In the genomic region with DNA sequence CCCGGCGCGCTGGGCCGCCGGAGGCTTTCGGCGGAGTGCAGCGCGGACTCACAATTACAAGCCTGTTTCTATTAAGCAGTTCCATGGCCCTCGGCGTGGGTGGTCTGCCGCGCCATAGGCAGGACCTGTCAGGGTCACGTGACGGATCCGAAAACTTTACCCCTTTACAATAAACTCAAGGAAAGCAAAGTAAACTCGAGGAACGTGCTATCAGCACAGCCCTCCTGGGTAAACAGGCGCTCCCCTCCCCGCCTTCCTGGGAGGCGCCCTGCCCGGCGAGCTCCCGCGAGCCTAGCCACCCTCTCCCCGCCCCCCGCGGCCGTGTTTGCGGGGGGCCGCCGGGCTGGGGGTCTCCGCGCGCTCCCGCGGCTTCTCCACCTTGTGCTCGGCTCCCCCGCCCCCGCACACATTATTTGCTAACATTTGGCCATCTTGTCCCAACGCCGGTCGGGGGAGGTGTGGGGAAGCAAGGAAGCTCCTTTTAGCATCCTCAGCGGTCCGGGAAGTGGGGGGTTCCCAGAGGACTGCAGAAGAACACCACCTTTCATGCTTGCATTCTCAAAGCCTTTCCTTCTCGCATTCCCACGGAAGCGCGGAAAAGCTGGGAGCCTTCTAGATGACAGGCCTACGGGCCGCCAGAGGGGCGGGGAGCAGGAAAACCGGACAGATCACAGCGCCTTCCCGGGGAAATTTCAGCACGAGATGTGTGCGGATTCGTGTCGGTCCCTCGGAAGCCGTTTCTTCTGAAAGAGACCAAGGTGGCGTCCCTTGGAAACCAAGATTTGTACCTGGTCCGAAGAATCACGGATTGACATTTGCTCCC, we compare ENCODE assay signal across 8 cellular contexts. TPM values are rescaled to one million over a fixed set of nuclear protein-coding genes. Genes with fewer than 3 reads are reported as not detected.
DNase-seq lines count a peak whose midpoint lies in the region; ATAC-seq, FAIRE-seq and TF ChIP-seq lines count a peak whose summit lies in the region.

A gene (minus strand): TSS at position 236 of the 823 bp plus-strand sequence.

- WGBS in prostate gland: 2% methylated on average over 64 of the region's 64 CpGs

- H3K9ac ChIP-seq in astrocyte (ENCODE audit: low read length): peak within 1 kb of the TSS; percentile 67

- peak within 1 kb of the TSS; percentile 19 for H3K4me3 ChIP-seq in GM12865 (ENCODE audit: low read depth, low read length)
- H3K4me3 ChIP-seq in Peyer's patch: peak within 1 kb of the TSS; percentile 38 to 83 (median 58)
- peak within 1 kb of the TSS; percentile 67 for H3K4me3 ChIP-seq in astrocyte (ENCODE audit: insufficient read depth, low read depth, low read length)
- peak within 1 kb of the TSS; percentile 52 to 56 for H3K4me3 ChIP-seq in prostate gland

- H3K27me3 ChIP-seq in Peyer's patch: no peaks in the 10 kb centered on the region
- peaks cover 30% of the 10 kb centered on the region for H3K27me3 ChIP-seq in astrocyte (ENCODE audit: insufficient read depth, low read length)
- H3K27me3 ChIP-seq in prostate gland (replicated peaks; ENCODE audit: insufficient read depth): no peaks in the 10 kb centered on the region

- peak within 1 kb of the TSS; percentile 99 for H3K4me2 ChIP-seq in astrocyte (ENCODE audit: low read length)

- H3K4me3 Mint-ChIP-seq in astrocyte (ENCODE audit: unreplicated experiment): peak within 1 kb of the TSS; percentile 94

- no peak for DNase-seq in GM12865 (ENCODE audit: low read depth)
- DNase-seq in Peyer's patch: peak; percentile 20 to 77 (median 67)
- peak; percentile 33 for DNase-seq in astrocyte (ENCODE audit: low read depth)
- DNase-seq in hippocampal formation (lab: John Stamatoyannopoulos, UW): peak; percentile 13 to 28
- DNase-seq in prostate gland (ENCODE audit: low spot score): peak; percentile 69
- no peak for DNase-seq in NCI-H2029 treated with DMSO at 0.1 percent for 48 hours (lab: John Stamatoyannopoulos, UW)

- H3K9me3 ChIP-seq in Peyer's patch (peaks cover 0 to 7% (median 0%) of the 10 kb centered on the region in 4 donors), astrocyte (ENCODE audit: insufficient read depth, low read depth, low read length) (peaks cover 3% of the 10 kb centered on the region), prostate gland (no peaks in the 10 kb centered on the region)

- peak within 1 kb of the TSS; percentile 63 for H3K27ac Mint-ChIP-seq in astrocyte (ENCODE audit: unreplicated experiment)

- no peaks in the 10 kb centered on the region for H3K79me2 ChIP-seq in astrocyte (ENCODE audit: insufficient read depth, low read length)

- ATAC-seq in HG02973 (IDR thresholded peaks at IDR 0.05; ENCODE audit: unreplicated experiment) (no peak), GM21825 (IDR thresholded peaks at IDR 0.05; ENCODE audit: unreplicated experiment) (no peak)

- intact Hi-C loops in prostate gland (cut with DNase I): loop anchor here (5.0 kb wide), 1 partner anchor 700 kb away; no protein-coding TSS in a partner anchor

- no peak for TF ChIP-seq POLR2A in Peyer's patch (IDR thresholded peaks at IDR 0.05)
- TF ChIP-seq POLR2A in prostate gland (IDR thresholded peaks at IDR 0.05): no peak

- TF ChIP-seq CTCF in GM12865 (IDR thresholded peaks at IDR 0.05; ENCODE audit: insufficient read depth, low read depth, low read length, missing control alignments) (no peak), Peyer's patch (IDR thresholded peaks at IDR 0.05) (no peak), astrocyte (IDR thresholded peaks at IDR 0.05; ENCODE audit: insufficient read depth, low read depth, low read length) (no peak), prostate gland (IDR thresholded peaks at IDR 0.05) (no peak)

- peaks cover 9% of the 10 kb centered on the region for H3K9me3 Mint-ChIP-seq in astrocyte (ENCODE audit: unreplicated experiment)

- peaks cover 4% of the 10 kb centered on the region for H3K36me3 Mint-ChIP-seq in astrocyte (ENCODE audit: low read depth, unreplicated experiment)

- H3K27me3 Mint-ChIP-seq in astrocyte (ENCODE audit: low read depth, unreplicated experiment): peaks cover 45% of the 10 kb centered on the region

- H3K4me1 ChIP-seq in Peyer's patch (peaks cover 0 to 20% (median 3%) of the 10 kb centered on the region in 4 donors), astrocyte (ENCODE audit: insufficient read depth, low read length) (peaks cover 22% of the 10 kb centered on the region), prostate gland (replicated peaks) (no peaks in the 10 kb centered on the region)

- no peak for FAIRE-seq in astrocyte (lab: Jason Lieb, UNC)

- H2AFZ ChIP-seq in astrocyte (ENCODE audit: low read depth, low read length): peak within 1 kb of the TSS; percentile 90

- H4K20me1 ChIP-seq in astrocyte (ENCODE audit: insufficient read depth, low read length): no peaks in the 10 kb centered on the region

- no peaks in the 10 kb centered on the region for H3K36me3 ChIP-seq in Peyer's patch
- no peaks in the 10 kb centered on the region for H3K36me3 ChIP-seq in astrocyte (ENCODE audit: insufficient read depth, low read length)
- no peaks in the 10 kb centered on the region for H3K36me3 ChIP-seq in prostate gland

- peaks cover 14% of the 10 kb centered on the region for H3K4me1 Mint-ChIP-seq in astrocyte (ENCODE audit: low read depth, unreplicated experiment)

- H3K27ac ChIP-seq in Peyer's patch: peak within 1 kb of the TSS; percentile 38 to 87 (median 65)
- no peak within 1 kb of the TSS for H3K27ac ChIP-seq in astrocyte (ENCODE audit: low read depth, low read length)
- peak within 1 kb of the TSS; percentile 84 to 88 for H3K27ac ChIP-seq in prostate gland

RNA-seq across cellular contexts. Expression of the gene that starts here (rescaled TPM):
- total RNA-seq in Peyer's patch (10 to 100 TPM; 16.5 to 71.0 (median 24.0) TPM), astrocyte (18.0 and 21.3 TPM in 2 replicates), prostate gland (100 to 1,000 TPM in 1 of 2 donors, 10 to 100 TPM in 1; 27.5 to 108 TPM)

Comparison
In these comparisons a context has a peak if more than half of its experiments do, and no peak if none do; other contexts are left out.
1. DNase-seq: peak in Peyer's patch (3 of 3), astrocyte (single experiment), hippocampal formation (2 of 2) and prostate gland (single experiment); none in GM12865 (single experiment) and NCI-H2029 treated with DMSO at 0.1 percent for 48 hours (single experiment).
2. Peak in every context shown above with its lines, with median percentiles within 50 percentile points of each other: H3K4me3 ChIP-seq.